In the genomic region with DNA sequence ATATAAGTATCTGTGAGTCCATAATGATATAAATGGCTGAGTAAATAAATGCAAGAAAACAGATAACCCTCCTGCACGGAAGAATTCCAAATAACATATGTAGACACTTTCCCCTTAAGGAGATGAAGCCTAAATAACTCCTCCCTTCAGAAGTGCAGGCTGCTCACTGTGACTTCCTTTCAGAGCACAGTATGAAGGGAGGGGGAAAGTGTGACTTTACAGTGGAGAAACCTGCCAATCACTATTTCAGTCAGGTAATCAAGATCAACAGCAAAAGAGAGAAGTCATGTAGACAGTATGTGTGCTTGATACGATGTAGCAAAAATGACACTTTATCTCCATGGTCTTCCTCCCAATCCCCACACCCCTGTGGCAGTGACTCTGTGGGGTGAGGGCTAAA, we compare ENCODE assay signal across 17 cellular contexts. TPM values are rescaled to one million over a fixed set of nuclear protein-coding genes. Genes with fewer than 3 reads are reported as not detected.
A peak's percentile ranks its signal among the peaks of the same experiment; 100 is the strongest.
DNase-seq lines count a peak whose midpoint lies in the region; ATAC-seq and TF ChIP-seq lines count a peak whose summit lies in the region.
"Had no signal": no experiment of that assay in that cellular context is flagged by ENCODE, and none has a peak within 500 bp of the region (broad histone marks: within the 10 kb centered on the region; RNA-seq: fewer than 3 reads in every experiment).

No MANE protein-coding gene starts in this region.

- no peaks in the 10 kb centered on the region for H3K36me3 Mint-ChIP-seq in activated naive CD4-positive, alpha-beta T cell treated with anti-CD3 and anti-CD28 coated beads, Interleukin-2, amount 50 U/mL, for 24 hours
- peaks cover 25% of the 10 kb centered on the region for H3K36me3 Mint-ChIP-seq in T-helper 1 cell treated with Interleukin-12 subunit alpha and Interleukin-12 subunit beta and Interleukin-4 antibody, amounts not matched to agents 30 μg/mL and 1 μg/mL, for 36 hours (ENCODE audit: low read depth)
- H3K36me3 Mint-ChIP-seq in activated T-helper 1 cell treated with anti-CD3 and anti-CD28 coated beads, Interleukin-12 subunit alpha, Interleukin-12 subunit beta, Interleukin-2, Interleukin-4 antibody, amounts not matched to agents 30 ng/mL and 10 ng/mL and 1 ng/mL, durations not matched to agents 14 hours and 24 hours and 36 hours (ENCODE audit: low read depth) = peaks cover 18% of the 10 kb centered on the region
- peaks cover 7% of the 10 kb centered on the region for H3K36me3 Mint-ChIP-seq in natural killer cell

- intact Hi-C loops in activated T-helper 1 cell treated with anti-CD3 and anti-CD28 coated beads, Interleukin-12 subunit alpha, Interleukin-12 subunit beta, Interleukin-2, Interleukin-4 antibody, amounts not matched to agents 30 ng/mL and 10 ng/mL and 1 ng/mL, durations not matched to agents 14 hours and 24 hours and 36 hours (cut with micrococcal nuclease) = loop anchor here (10.0 kb wide), 2 partner anchors 1043 to 1813 kb away; no protein-coding TSS in a partner anchor
- intact Hi-C loops in natural killer cell (cut with micrococcal nuclease) (no loop called here), posterior vena cava (cut with DNase I) (no loop called here)

- peak; percentile 62 to 80 (median 65) for ATAC-seq in natural killer cell
- ATAC-seq: GM23338 had no signal

- no peak for DNase-seq in activated naive CD4-positive, alpha-beta T cell (lab: John Stamatoyannopoulos, UW)
- no peak for DNase-seq in activated T-helper 1 cell treated with anti-CD3 and anti-CD28 coated beads, Interleukin-12 subunit alpha, Interleukin-12 subunit beta, Interleukin-2, Interleukin-4 antibody, amounts not matched to agents 30 ng/mL and 10 ng/mL and 1 ng/mL, durations not matched to agents 14 hours and 24 hours and 36 hours (ENCODE audit: low spot score)
- no peak for DNase-seq in natural killer cell
- no peak for DNase-seq in posterior vena cava (ENCODE audit: low spot score)
- DNase-seq in DMS153 (lab: John Stamatoyannopoulos, UW) = no peak
- DNase-seq: ACHN; CD4-positive, alpha-beta memory T cell; MG63; NCI-H1417; NCI-H1694 treated with DMSO at 0.1 percent for 48 hours; NCI-H2081 treated with DMSO at 0.1 percent for 48 hours; NCI-H2171 treated with DMSO at 0.1 percent for 48 hours; NCI-H524 treated with DMSO at 0.1 percent for 48 hours; Peyer's patch had no signal

- H3K9me3 Mint-ChIP-seq in activated naive CD4-positive, alpha-beta T cell treated with anti-CD3 and anti-CD28 coated beads, Interleukin-2, amount 50 U/mL, for 24 hours = no peaks in the 10 kb centered on the region
- peaks cover 9% of the 10 kb centered on the region for H3K9me3 Mint-ChIP-seq in T-helper 1 cell treated with Interleukin-12 subunit alpha and Interleukin-12 subunit beta and Interleukin-4 antibody, amounts not matched to agents 30 μg/mL and 1 μg/mL, for 36 hours
- peaks cover 7% of the 10 kb centered on the region for H3K9me3 Mint-ChIP-seq in activated T-helper 1 cell treated with anti-CD3 and anti-CD28 coated beads, Interleukin-12 subunit alpha, Interleukin-12 subunit beta, Interleukin-2, Interleukin-4 antibody, amounts not matched to agents 30 ng/mL and 10 ng/mL and 1 ng/mL, durations not matched to agents 14 hours and 24 hours and 36 hours
- no peaks in the 10 kb centered on the region for H3K9me3 Mint-ChIP-seq in natural killer cell

- H3K27ac Mint-ChIP-seq in activated naive CD4-positive, alpha-beta T cell treated with anti-CD3 and anti-CD28 coated beads, Interleukin-2, amount 50 U/mL, for 24 hours = peak overlapping the region; percentile 55
- peak overlapping the region; percentile 67 for H3K27ac Mint-ChIP-seq in T-helper 1 cell treated with Interleukin-12 subunit alpha and Interleukin-12 subunit beta and Interleukin-4 antibody, amounts not matched to agents 30 μg/mL and 1 μg/mL, for 36 hours
- no peak overlapping the region for H3K27ac Mint-ChIP-seq in activated T-helper 1 cell treated with anti-CD3 and anti-CD28 coated beads, Interleukin-12 subunit alpha, Interleukin-12 subunit beta, Interleukin-2, Interleukin-4 antibody, amounts not matched to agents 30 ng/mL and 10 ng/mL and 1 ng/mL, durations not matched to agents 14 hours and 24 hours and 36 hours
- H3K27ac Mint-ChIP-seq in natural killer cell = peak overlapping the region; percentile 17 to 56
- H3K27ac Mint-ChIP-seq: GM23338 had no signal

- TF ChIP-seq CTCF in natural killer cell (IDR thresholded peaks at IDR 0.05) = no peak

- no peaks in the 10 kb centered on the region for H3K27me3 Mint-ChIP-seq in activated naive CD4-positive, alpha-beta T cell treated with anti-CD3 and anti-CD28 coated beads, Interleukin-2, amount 50 U/mL, for 24 hours
- H3K27me3 Mint-ChIP-seq in T-helper 1 cell treated with Interleukin-12 subunit alpha and Interleukin-12 subunit beta and Interleukin-4 antibody, amounts not matched to agents 30 μg/mL and 1 μg/mL, for 36 hours (ENCODE audit: low read depth) = no peaks in the 10 kb centered on the region
- no peaks in the 10 kb centered on the region for H3K27me3 Mint-ChIP-seq in activated T-helper 1 cell treated with anti-CD3 and anti-CD28 coated beads, Interleukin-12 subunit alpha, Interleukin-12 subunit beta, Interleukin-2, Interleukin-4 antibody, amounts not matched to agents 30 ng/mL and 10 ng/mL and 1 ng/mL, durations not matched to agents 14 hours and 24 hours and 36 hours (ENCODE audit: insufficient read depth)
- no peaks in the 10 kb centered on the region for H3K27me3 Mint-ChIP-seq in natural killer cell (ENCODE audit: low read depth in 2 of 2)
- H3K27me3 Mint-ChIP-seq: CD4-positive, alpha-beta memory T cell had no signal

- peaks cover 56% of the 10 kb centered on the region for H3K4me1 Mint-ChIP-seq in activated naive CD4-positive, alpha-beta T cell treated with anti-CD3 and anti-CD28 coated beads, Interleukin-2, amount 50 U/mL, for 24 hours
- H3K4me1 Mint-ChIP-seq in T-helper 1 cell treated with Interleukin-12 subunit alpha and Interleukin-12 subunit beta and Interleukin-4 antibody, amounts not matched to agents 30 μg/mL and 1 μg/mL, for 36 hours (ENCODE audit: low read depth) = peaks cover 37% of the 10 kb centered on the region
- H3K4me1 Mint-ChIP-seq in activated T-helper 1 cell treated with anti-CD3 and anti-CD28 coated beads, Interleukin-12 subunit alpha, Interleukin-12 subunit beta, Interleukin-2, Interleukin-4 antibody, amounts not matched to agents 30 ng/mL and 10 ng/mL and 1 ng/mL, durations not matched to agents 14 hours and 24 hours and 36 hours (ENCODE audit: low read depth) = peaks cover 50% of the 10 kb centered on the region
- H3K4me1 Mint-ChIP-seq in natural killer cell = peaks cover 14 to 33% of the 10 kb centered on the region in 2 donors
- H3K4me1 Mint-ChIP-seq: GM23338 had no signal

- H3K4me3 Mint-ChIP-seq in activated naive CD4-positive, alpha-beta T cell treated with anti-CD3 and anti-CD28 coated beads, Interleukin-2, amount 50 U/mL, for 24 hours = no peak overlapping the region
- H3K4me3 Mint-ChIP-seq in T-helper 1 cell treated with Interleukin-12 subunit alpha and Interleukin-12 subunit beta and Interleukin-4 antibody, amounts not matched to agents 30 μg/mL and 1 μg/mL, for 36 hours = peak overlapping the region; percentile 18
- H3K4me3 Mint-ChIP-seq in activated T-helper 1 cell treated with anti-CD3 and anti-CD28 coated beads, Interleukin-12 subunit alpha, Interleukin-12 subunit beta, Interleukin-2, Interleukin-4 antibody, amounts not matched to agents 30 ng/mL and 10 ng/mL and 1 ng/mL, durations not matched to agents 14 hours and 24 hours and 36 hours = peak overlapping the region; percentile 4
- H3K4me3 Mint-ChIP-seq in natural killer cell = peak overlapping the region; percentile 8
- H3K4me3 Mint-ChIP-seq: GM23338 had no signal

RNA-seq across cellular contexts. Expression of gene GGACT, which starts 7.1 kb away (rescaled TPM):
- 4.0 and 7.2 TPM in 2 replicates for total RNA-seq in activated T-helper 1 cell treated with anti-CD3 and anti-CD28 coated beads, Interleukin-12 subunit alpha, Interleukin-12 subunit beta, Interleukin-2, Interleukin-4 antibody, amounts not matched to agents 30 ng/mL and 10 ng/mL and 1 ng/mL, durations not matched to agents 14 hours and 24 hours and 36 hours
- total RNA-seq in natural killer cell = 10 to 100 TPM in 2 of 3 donors, 1 to 10 TPM in 1; 8.8 to 16.4 (median 15.1) TPM
- 1 to 10 TPM; 4.8 to 5.0 TPM for total RNA-seq in posterior vena cava
